ENCODE assay signal across 3 cellular contexts in the genomic region with DNA sequence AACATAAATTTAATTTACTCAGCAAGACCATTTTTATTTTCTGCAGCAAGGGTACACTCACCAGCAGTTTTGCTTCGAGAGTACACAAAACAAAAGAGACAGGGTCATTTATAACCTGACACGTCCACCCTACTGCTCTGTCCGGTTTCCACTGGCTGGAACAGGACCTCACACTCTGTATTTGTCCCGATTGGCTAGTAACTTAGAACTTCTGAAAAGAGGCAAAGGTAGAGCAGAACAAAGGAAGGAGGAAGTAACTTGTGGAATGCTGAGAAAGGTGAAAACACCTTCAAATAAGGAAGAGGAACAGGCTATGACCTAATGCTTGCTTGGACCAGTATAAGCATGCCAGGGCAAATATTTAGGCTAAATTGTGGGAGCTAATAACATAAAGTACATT. TPM values are rescaled to one million over a fixed set of nuclear protein-coding genes. Genes with fewer than 3 reads are reported as not detected.
"Had no signal": no experiment of that assay in that cellular context is flagged by ENCODE, and none has a peak within 500 bp of the region (broad histone marks: within the 10 kb centered on the region; RNA-seq: fewer than 3 reads in every experiment).

No MANE protein-coding gene starts in this region.

RNA-seq across cellular contexts. Expression of gene LILRB1, which starts 2.4 kb away (rescaled TPM):
- total RNA-seq: LHCN-M2, M059J, SJSA1 had no signal

RNA-seq across cellular contexts. Expression of gene LILRA1, which starts 34.5 kb away (rescaled TPM):
- total RNA-seq: LHCN-M2, M059J, SJSA1 had no signal

RNA-seq across cellular contexts. Expression of gene LILRB4, which starts 34.9 kb away (rescaled TPM):
- total RNA-seq: LHCN-M2, M059J, SJSA1 had no signal

RNA-seq across cellular contexts. Expression of gene LILRA2, which starts 54.3 kb away (rescaled TPM):
- total RNA-seq: LHCN-M2, M059J, SJSA1 had no signal
